ENCODE assay signal across 1 cellular context in genomic region chr22:23180301-23180892, GRCh38.
TF ChIP-seq lines count a peak whose summit lies in the region.

Gene BCR (plus strand): TSS chr22:23180509. CDS start chr22:23180961, 452 bp downstream.

TF ChIP-seq in HEK293, 187 proteins besides CTCF, POLR2A, EP300 and RAD21 (continued from another document and continues in another):
- TF ChIP-seq TSHZ1 (tag by site-specific recombination; IDR thresholded peaks at IDR 0.05; ENCODE audit: borderline replicate concordance) (no peak), ZNF629 (tag by site-specific recombination; IDR thresholded peaks at IDR 0.05) (no peak), ZNF404 (tag by site-specific recombination; IDR thresholded peaks at IDR 0.05) (no peak), ZNF223 (tag by site-specific recombination; IDR thresholded peaks at IDR 0.05) (no peak), GLI4 (tag by site-specific recombination; IDR thresholded peaks at IDR 0.05) (no peak), ZIC2 (tag by site-specific recombination; IDR thresholded peaks at IDR 0.05) (peak; percentile 11; the same call in 1 of the 2 replicates), ZNF558 (tag by site-specific recombination; IDR thresholded peaks at IDR 0.05) (no peak), ZNF510 (tag by site-specific recombination; IDR thresholded peaks at IDR 0.05; ENCODE audit: insufficient replicate concordance) (no peak), ELK4 (IDR thresholded peaks at IDR 0.05; ENCODE audit: borderline replicate concordance, low read depth, low read length) (no peak), ZNF23 (tag by site-specific recombination; IDR thresholded peaks at IDR 0.05; ENCODE audit: borderline replicate concordance) (no peak), YY2 (tag by site-specific recombination; IDR thresholded peaks at IDR 0.05) (no peak), ZNF449 (tag by site-specific recombination; IDR thresholded peaks at IDR 0.05) (no peak), ZNF549 (tag by site-specific recombination; IDR thresholded peaks at IDR 0.05) (no peak), SP3 (tag by site-specific recombination; IDR thresholded peaks at IDR 0.05) (peak; percentile 24; the same call in 1 of the 2 replicates), ZNF239 (tag by site-specific recombination; IDR thresholded peaks at IDR 0.05) (no peak), ZNF658 (tag by site-specific recombination; IDR thresholded peaks at IDR 0.05) (no peak), GFI1B (tag by site-specific recombination; IDR thresholded peaks at IDR 0.05) (no peak), ZFP37 (tag by site-specific recombination; IDR thresholded peaks at IDR 0.05) (no peak), ZNF610 (tag by site-specific recombination; IDR thresholded peaks at IDR 0.05; ENCODE audit: borderline replicate concordance) (no peak), ZSCAN30 (tag by site-specific recombination; IDR thresholded peaks at IDR 0.05) (0 out of 2 replicates have a peak, but pooled peaks have one; percentile 55), ZNF792 (tag by site-specific recombination; IDR thresholded peaks at IDR 0.05) (no peak), WT1 (tag by site-specific recombination; IDR thresholded peaks at IDR 0.05) (no peak), ZNF426 (tag by site-specific recombination; IDR thresholded peaks at IDR 0.05) (no peak), ZNF169 (tag by site-specific recombination; IDR thresholded peaks at IDR 0.05) (no peak), IKZF3 (tag by site-specific recombination; IDR thresholded peaks at IDR 0.05) (no peak), ZNF501 (tag by site-specific recombination; IDR thresholded peaks at IDR 0.05) (no peak)
- TF ChIP-seq, protein P1, sequence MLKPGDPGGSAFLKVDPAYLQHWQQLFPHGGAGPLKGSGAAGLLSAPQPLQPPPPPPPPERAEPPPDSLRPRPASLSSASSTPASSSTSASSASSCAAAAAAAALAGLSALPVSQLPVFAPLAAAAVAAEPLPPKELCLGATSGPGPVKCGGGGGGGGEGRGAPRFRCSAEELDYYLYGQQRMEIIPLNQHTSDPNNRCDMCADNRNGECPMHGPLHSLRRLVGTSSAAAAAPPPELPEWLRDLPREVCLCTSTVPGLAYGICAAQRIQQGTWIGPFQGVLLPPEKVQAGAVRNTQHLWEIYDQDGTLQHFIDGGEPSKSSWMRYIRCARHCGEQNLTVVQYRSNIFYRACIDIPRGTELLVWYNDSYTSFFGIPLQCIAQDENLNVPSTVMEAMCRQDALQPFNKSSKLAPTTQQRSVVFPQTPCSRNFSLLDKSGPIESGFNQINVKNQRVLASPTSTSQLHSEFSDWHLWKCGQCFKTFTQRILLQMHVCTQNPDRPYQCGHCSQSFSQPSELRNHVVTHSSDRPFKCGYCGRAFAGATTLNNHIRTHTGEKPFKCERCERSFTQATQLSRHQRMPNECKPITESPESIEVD (tag by site-specific recombination; IDR thresholded peaks at IDR 0.05): no peak
- TF ChIP-seq, protein P2, sequence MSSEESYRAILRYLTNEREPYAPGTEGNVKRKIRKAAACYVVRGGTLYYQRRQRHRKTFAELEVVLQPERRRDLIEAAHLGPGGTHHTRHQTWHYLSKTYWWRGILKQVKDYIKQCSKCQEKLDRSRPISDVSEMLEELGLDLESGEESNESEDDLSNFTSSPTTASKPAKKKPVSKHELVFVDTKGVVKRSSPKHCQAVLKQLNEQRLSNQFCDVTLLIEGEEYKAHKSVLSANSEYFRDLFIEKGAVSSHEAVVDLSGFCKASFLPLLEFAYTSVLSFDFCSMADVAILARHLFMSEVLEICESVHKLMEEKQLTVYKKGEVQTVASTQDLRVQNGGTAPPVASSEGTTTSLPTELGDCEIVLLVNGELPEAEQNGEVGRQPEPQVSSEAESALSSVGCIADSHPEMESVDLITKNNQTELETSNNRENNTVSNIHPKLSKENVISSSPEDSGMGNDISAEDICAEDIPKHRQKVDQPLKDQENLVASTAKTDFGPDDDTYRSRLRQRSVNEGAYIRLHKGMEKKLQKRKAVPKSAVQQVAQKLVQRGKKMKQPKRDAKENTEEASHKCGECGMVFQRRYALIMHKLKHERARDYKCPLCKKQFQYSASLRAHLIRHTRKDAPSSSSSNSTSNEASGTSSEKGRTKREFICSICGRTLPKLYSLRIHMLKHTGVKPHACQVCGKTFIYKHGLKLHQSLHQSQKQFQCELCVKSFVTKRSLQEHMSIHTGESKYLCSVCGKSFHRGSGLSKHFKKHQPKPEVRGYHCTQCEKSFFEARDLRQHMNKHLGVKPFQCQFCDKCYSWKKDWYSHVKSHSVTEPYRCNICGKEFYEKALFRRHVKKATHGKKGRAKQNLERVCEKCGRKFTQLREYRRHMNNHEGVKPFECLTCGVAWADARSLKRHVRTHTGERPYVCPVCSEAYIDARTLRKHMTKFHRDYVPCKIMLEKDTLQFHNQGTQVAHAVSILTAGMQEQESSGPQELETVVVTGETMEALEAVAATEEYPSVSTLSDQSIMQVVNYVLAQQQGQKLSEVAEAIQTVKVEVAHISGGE (tag by site-specific recombination; conservative IDR thresholded peaks at IDR 0.05; ENCODE audit: low read depth): no peak
- TF ChIP-seq, protein P3, sequence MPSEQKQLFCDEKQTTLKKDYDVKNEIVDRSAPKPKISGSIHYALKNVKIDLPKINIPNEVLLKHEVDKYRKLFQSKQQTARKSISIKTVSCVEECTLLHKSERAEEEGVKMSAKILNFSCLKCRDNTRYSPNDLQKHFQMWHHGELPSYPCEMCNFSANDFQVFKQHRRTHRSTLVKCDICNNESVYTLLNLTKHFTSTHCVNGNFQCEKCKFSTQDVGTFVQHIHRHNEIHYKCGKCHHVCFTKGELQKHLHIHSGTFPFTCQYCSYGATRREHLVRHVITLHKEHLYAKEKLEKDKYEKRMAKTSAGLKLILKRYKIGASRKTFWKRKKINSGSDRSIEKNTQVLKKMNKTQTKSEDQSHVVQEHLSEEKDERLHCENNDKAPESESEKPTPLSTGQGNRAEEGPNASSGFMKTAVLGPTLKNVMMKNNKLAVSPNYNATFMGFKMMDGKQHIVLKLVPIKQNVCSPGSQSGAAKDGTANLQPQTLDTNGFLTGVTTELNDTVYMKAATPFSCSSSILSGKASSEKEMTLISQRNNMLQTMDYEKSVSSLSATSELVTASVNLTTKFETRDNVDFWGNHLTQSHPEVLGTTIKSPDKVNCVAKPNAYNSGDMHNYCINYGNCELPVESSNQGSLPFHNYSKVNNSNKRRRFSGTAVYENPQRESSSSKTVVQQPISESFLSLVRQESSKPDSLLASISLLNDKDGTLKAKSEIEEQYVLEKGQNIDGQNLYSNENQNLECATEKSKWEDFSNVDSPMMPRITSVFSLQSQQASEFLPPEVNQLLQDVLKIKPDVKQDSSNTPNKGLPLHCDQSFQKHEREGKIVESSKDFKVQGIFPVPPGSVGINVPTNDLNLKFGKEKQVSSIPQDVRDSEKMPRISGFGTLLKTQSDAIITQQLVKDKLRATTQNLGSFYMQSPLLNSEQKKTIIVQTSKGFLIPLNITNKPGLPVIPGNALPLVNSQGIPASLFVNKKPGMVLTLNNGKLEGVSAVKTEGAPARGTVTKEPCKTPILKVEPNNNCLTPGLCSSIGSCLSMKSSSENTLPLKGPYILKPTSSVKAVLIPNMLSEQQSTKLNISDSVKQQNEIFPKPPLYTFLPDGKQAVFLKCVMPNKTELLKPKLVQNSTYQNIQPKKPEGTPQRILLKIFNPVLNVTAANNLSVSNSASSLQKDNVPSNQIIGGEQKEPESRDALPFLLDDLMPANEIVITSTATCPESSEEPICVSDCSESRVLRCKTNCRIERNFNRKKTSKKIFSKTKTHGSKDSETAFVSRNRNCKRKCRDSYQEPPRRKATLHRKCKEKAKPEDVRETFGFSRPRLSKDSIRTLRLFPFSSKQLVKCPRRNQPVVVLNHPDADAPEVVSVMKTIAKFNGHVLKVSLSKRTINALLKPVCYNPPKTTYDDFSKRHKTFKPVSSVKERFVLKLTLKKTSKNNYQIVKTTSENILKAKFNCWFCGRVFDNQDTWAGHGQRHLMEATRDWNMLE (tag by site-specific recombination; conservative IDR thresholded peaks at IDR 0.05; ENCODE audit: low read depth): no peak
- TF ChIP-seq, protein P4, sequence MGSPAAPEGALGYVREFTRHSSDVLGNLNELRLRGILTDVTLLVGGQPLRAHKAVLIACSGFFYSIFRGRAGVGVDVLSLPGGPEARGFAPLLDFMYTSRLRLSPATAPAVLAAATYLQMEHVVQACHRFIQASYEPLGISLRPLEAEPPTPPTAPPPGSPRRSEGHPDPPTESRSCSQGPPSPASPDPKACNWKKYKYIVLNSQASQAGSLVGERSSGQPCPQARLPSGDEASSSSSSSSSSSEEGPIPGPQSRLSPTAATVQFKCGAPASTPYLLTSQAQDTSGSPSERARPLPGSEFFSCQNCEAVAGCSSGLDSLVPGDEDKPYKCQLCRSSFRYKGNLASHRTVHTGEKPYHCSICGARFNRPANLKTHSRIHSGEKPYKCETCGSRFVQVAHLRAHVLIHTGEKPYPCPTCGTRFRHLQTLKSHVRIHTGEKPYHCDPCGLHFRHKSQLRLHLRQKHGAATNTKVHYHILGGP (tag by site-specific recombination; IDR thresholded peaks at IDR 0.05): no peak
- TF ChIP-seq, protein P5, sequence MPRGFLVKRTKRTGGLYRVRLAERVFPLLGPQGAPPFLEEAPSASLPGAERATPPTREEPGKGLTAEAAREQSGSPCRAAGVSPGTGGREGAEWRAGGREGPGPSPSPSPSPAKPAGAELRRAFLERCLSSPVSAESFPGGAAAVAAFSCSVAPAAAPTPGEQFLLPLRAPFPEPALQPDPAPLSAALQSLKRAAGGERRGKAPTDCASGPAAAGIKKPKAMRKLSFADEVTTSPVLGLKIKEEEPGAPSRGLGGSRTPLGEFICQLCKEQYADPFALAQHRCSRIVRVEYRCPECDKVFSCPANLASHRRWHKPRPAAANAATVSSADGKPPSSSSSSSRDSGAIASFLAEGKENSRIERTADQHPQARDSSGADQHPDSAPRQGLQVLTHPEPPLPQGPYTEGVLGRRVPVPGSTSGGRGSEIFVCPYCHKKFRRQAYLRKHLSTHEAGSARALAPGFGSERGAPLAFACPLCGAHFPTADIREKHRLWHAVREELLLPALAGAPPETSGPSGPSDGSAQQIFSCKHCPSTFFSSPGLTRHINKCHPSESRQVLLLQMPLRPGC (tag by site-specific recombination; IDR thresholded peaks at IDR 0.05): no peak
- TF ChIP-seq, protein P6, sequence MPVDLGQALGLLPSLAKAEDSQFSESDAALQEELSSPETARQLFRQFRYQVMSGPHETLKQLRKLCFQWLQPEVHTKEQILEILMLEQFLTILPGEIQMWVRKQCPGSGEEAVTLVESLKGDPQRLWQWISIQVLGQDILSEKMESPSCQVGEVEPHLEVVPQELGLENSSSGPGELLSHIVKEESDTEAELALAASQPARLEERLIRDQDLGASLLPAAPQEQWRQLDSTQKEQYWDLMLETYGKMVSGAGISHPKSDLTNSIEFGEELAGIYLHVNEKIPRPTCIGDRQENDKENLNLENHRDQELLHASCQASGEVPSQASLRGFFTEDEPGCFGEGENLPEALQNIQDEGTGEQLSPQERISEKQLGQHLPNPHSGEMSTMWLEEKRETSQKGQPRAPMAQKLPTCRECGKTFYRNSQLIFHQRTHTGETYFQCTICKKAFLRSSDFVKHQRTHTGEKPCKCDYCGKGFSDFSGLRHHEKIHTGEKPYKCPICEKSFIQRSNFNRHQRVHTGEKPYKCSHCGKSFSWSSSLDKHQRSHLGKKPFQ (tag by site-specific recombination; IDR thresholded peaks at IDR 0.05): no peak
- TF ChIP-seq, protein P7, sequence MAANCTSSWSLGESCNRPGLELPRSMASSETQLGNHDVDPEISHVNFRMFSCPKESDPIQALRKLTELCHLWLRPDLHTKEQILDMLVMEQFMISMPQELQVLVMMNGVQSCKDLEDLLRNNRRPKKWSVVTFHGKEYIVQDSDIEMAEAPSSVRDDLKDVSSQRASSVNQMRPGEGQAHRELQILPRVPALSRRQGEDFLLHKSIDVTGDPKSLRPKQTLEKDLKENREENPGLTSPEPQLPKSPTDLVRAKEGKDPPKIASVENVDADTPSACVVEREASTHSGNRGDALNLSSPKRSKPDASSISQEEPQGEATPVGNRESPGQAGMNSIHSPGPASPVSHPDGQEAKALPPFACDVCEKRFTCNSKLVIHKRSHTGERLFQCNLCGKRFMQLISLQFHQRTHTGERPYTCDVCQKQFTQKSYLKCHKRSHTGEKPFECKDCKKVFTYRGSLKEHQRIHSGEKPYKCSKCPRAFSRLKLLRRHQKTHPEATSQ (tag by site-specific recombination; IDR thresholded peaks at IDR 0.05): no peak
